ENCODE assay signal across 9 cellular contexts in genomic region chr2:214310319-214310718, GRCh38.
A peak's percentile ranks its signal among the peaks of the same experiment; 100 is the strongest.
DNase-seq lines count a peak whose midpoint lies in the region; ATAC-seq and TF ChIP-seq lines count a peak whose summit lies in the region.
"Had no signal": no experiment of that assay in that cellular context is flagged by ENCODE, and none has a peak within 500 bp of the region (broad histone marks: within the 10 kb centered on the region; RNA-seq: fewer than 3 reads in every experiment).

No MANE protein-coding gene starts in this region.

- no peak overlapping the region for H3K4me3 Mint-ChIP-seq in stimulated activated effector memory CD8-positive, alpha-beta T cell treated with anti-CD3 and anti-CD28 coated beads, Interleukin-12 subunit alpha, Interleukin-12 subunit beta, amount 100 ng/mL, for 72 hours

- H3K9ac ChIP-seq in adipocyte (ENCODE audit: low read length): no peak overlapping the region

- H3K4me1 ChIP-seq in left ventricle myocardium inferior (no peaks in the 10 kb centered on the region), right cardiac atrium (ENCODE audit: control insufficient read depth, insufficient read depth, low read length) (no peaks in the 10 kb centered on the region), adipocyte (ENCODE audit: control insufficient read depth, insufficient read depth, low read length) (peaks cover 7% of the 10 kb centered on the region)

- no peaks in the 10 kb centered on the region for H3K36me3 Mint-ChIP-seq in stimulated activated effector memory CD8-positive, alpha-beta T cell treated with anti-CD3 and anti-CD28 coated beads, Interleukin-12 subunit alpha, Interleukin-12 subunit beta, amount 100 ng/mL, for 72 hours

- peak; percentile 25 for TF ChIP-seq CTCF in left ventricle myocardium inferior (IDR thresholded peaks at IDR 0.05; ENCODE audit: borderline replicate concordance)

- no peak overlapping the region for H3K4me3 ChIP-seq in left ventricle myocardium inferior
- no peak overlapping the region for H3K4me3 ChIP-seq in right cardiac atrium (ENCODE audit: low read length)
- H3K4me3 ChIP-seq in adipocyte (ENCODE audit: low read length): no peak overlapping the region

- H3K9me3 Mint-ChIP-seq in stimulated activated effector memory CD8-positive, alpha-beta T cell treated with anti-CD3 and anti-CD28 coated beads, Interleukin-12 subunit alpha, Interleukin-12 subunit beta, amount 100 ng/mL, for 72 hours: peaks cover 14% of the 10 kb centered on the region

- DNase-seq in left ventricle myocardium inferior (no peak), right cardiac atrium (no peak), adipocyte (ENCODE audit: low read depth) (peak; percentile 31), Kasumi-1 (lab: John Stamatoyannopoulos, UW) (no peak), HK-2 (ENCODE audit: unreplicated experiment) (no peak)
- no peak for DNase-seq in stimulated activated effector memory CD8-positive, alpha-beta T cell treated with anti-CD3 and anti-CD28 coated beads, Interleukin-12 subunit alpha, Interleukin-12 subunit beta, amount 100 ng/mL, for 72 hours (ENCODE audit: low spot score in 2 of 2)
- no peak for DNase-seq in activated T-cell treated with anti-CD3 and anti-CD28 coated beads, Interleukin-2, amount 50 U/mL, for 1 hour
- DNase-seq: NCI-H748 treated with DMSO at 0.1 percent for 48 hours had no signal

- H3K27ac Mint-ChIP-seq in stimulated activated effector memory CD8-positive, alpha-beta T cell treated with anti-CD3 and anti-CD28 coated beads, Interleukin-12 subunit alpha, Interleukin-12 subunit beta, amount 100 ng/mL, for 72 hours: no peak overlapping the region

- intact Hi-C loops in left ventricle myocardium inferior (cut with micrococcal nuclease) (no loop called here), right cardiac atrium (cut with DNase I) (no loop called here)

- H3K27me3 ChIP-seq in left ventricle myocardium inferior (ENCODE audit: low read depth) (no peaks in the 10 kb centered on the region), right cardiac atrium (ENCODE audit: control insufficient read depth, insufficient read depth) (no peaks in the 10 kb centered on the region), adipocyte (replicated peaks; ENCODE audit: control insufficient read depth, insufficient read depth, low read length) (no peaks in the 10 kb centered on the region)

- ATAC-seq in right cardiac atrium (no peak), HG02973 (IDR thresholded peaks at IDR 0.05; ENCODE audit: unreplicated experiment) (peak; percentile 45)
- ATAC-seq in stimulated activated effector memory CD8-positive, alpha-beta T cell treated with anti-CD3 and anti-CD28 coated beads, Interleukin-12 subunit alpha, Interleukin-12 subunit beta, amount 100 ng/mL, for 72 hours: no peak

- H3K4me1 Mint-ChIP-seq in stimulated activated effector memory CD8-positive, alpha-beta T cell treated with anti-CD3 and anti-CD28 coated beads, Interleukin-12 subunit alpha, Interleukin-12 subunit beta, amount 100 ng/mL, for 72 hours: no peaks in the 10 kb centered on the region

- no peaks in the 10 kb centered on the region for H3K36me3 ChIP-seq in left ventricle myocardium inferior
- H3K36me3 ChIP-seq in adipocyte (ENCODE audit: control insufficient read depth, insufficient read depth, low read length, severe bottlenecking): no peaks in the 10 kb centered on the region

- no peak overlapping the region for H3K27ac ChIP-seq in left ventricle myocardium inferior (replicated peaks)
- H3K27ac ChIP-seq in right cardiac atrium (ENCODE audit: low read length): no peak overlapping the region

- peaks cover 12% of the 10 kb centered on the region for H3K9me3 ChIP-seq in left ventricle myocardium inferior (replicated peaks)
- no peaks in the 10 kb centered on the region for H3K9me3 ChIP-seq in right cardiac atrium (ENCODE audit: control insufficient read depth, low read length)
- H3K9me3 ChIP-seq in adipocyte (ENCODE audit: control insufficient read depth, low read length): peaks cover 3% of the 10 kb centered on the region
